Comparison of ENCODE assay signal across 8 cellular contexts in the genomic region with DNA sequence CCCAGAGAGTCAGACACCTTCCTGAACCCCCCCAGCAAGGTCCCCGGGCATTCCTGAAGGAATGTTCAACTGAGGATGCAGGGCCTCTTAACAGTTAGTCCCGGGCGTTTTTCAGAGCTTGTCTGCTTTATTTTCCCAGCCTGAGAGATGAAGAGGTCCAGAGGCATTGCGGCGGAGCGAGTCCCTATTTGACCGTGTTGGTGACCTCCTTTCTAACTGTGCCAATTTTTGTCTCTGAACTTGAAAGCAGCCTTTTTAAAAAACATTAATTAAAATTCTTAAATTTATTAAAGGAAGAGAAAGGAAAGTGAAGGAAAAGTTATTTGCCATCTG. TPM values are rescaled to one million over a fixed set of nuclear protein-coding genes. Genes with fewer than 3 reads are reported as not detected.
DNase-seq lines count a peak whose midpoint lies in the region; ATAC-seq lines count a peak whose summit lies in the region.

No MANE protein-coding gene starts in this region.

- peak; percentile 6 for DNase-seq in Jurkat, Clone E6-1 (ENCODE audit: low read depth, low spot score)
- no peak for DNase-seq in central memory CD8-positive, alpha-beta T cell (ENCODE audit: low spot score in 2 of 2)
- DNase-seq in midbrain (lab: John Stamatoyannopoulos, UW) (peak; percentile 56), NCI-H2196 treated with DMSO at 0.1 percent for 48 hours (lab: John Stamatoyannopoulos, UW; ENCODE audit: unreplicated experiment) (no peak), NCI-H2171 (lab: John Stamatoyannopoulos, UW) (no peak), ureter (ENCODE audit: low spot score) (no peak)

- H3K36me3 Mint-ChIP-seq in central memory CD8-positive, alpha-beta T cell (ENCODE audit: insufficient read depth), result peaks cover 10% of the 10 kb centered on the region

- H3K4me3 ChIP-seq in Jurkat, Clone E6-1 (ENCODE audit: low read length), result peak overlapping the region; percentile 87

- no peaks in the 10 kb centered on the region for H3K27me3 Mint-ChIP-seq in central memory CD8-positive, alpha-beta T cell

- H3K4me1 Mint-ChIP-seq in central memory CD8-positive, alpha-beta T cell, result peaks cover 33% of the 10 kb centered on the region

- ATAC-seq in GM21367 (IDR thresholded peaks at IDR 0.05; ENCODE audit: unreplicated experiment) (peak; percentile 7), HG02938 (IDR thresholded peaks at IDR 0.05; ENCODE audit: unreplicated experiment) (no peak)
- no peak for ATAC-seq in central memory CD8-positive, alpha-beta T cell (replicated peaks; ENCODE audit: extremely low read depth, poor library complexity, severe bottlenecking)

- no peaks in the 10 kb centered on the region for H3K9me3 Mint-ChIP-seq in central memory CD8-positive, alpha-beta T cell

- H3K27ac Mint-ChIP-seq in central memory CD8-positive, alpha-beta T cell (ENCODE audit: low read depth), result peak overlapping the region; percentile 91

- peak overlapping the region; percentile 96 for H3K4me3 Mint-ChIP-seq in central memory CD8-positive, alpha-beta T cell

RNA-seq across cellular contexts. Expression of a gene that starts 0.4 kb away (rescaled TPM):
- polyA plus RNA-seq in Jurkat, Clone E6-1 (2012; ENCODE audit: insufficient read depth, insufficient read length), result 21.7 TPM
- total RNA-seq in ureter, result 66.9 TPM

Comparison
In these comparisons a context has a peak if more than half of its experiments do, and no peak if none do; other contexts are left out.
1. DNase-seq: peak in Jurkat, Clone E6-1 (single experiment) and midbrain (single experiment); none in central memory CD8-positive, alpha-beta T cell (0 of 2), NCI-H2196 treated with DMSO at 0.1 percent for 48 hours (single experiment), NCI-H2171 (single experiment) and ureter (single experiment).